9 cellular contexts compared by ENCODE assay signal in genomic region chr13:94778986-94779385, GRCh38.
"Had no signal": no experiment of that assay in that cellular context is flagged by ENCODE, and none has a peak within 500 bp of the region (broad histone marks: within the 10 kb centered on the region; RNA-seq: fewer than 3 reads in every experiment).

No MANE protein-coding gene starts in this region.

- H2AFZ ChIP-seq: GM23248 had no signal

- H3K9ac ChIP-seq: GM23248 had no signal

- FAIRE-seq: H54 had no signal

- DNase-seq: GM23248, GOT3, H7, H9, HCEC 1CT, HFFc6 had no signal

- H3K9me3 ChIP-seq: HAP-1 had no signal

- H3K27ac ChIP-seq: GM23248 had no signal

- H3K9me3 Mint-ChIP-seq: HFFc6 had no signal

- ATAC-seq: HCT116 had no signal

- H3K4me3 ChIP-seq: GM23248, HAP-1 had no signal

- H3K4me3 Mint-ChIP-seq: H9, HFFc6 had no signal

- H3K36me3 ChIP-seq: HAP-1 had no signal

- H3K27ac Mint-ChIP-seq: H9, HFFc6 had no signal
